Comparison of ENCODE assay signal across 8 cellular contexts in genomic region chr16:58127033-58127556, GRCh38.
DNase-seq lines count a peak whose midpoint lies in the region.

No MANE protein-coding gene starts in this region.

- no peaks in the 10 kb centered on the region for H3K27me3 ChIP-seq in adipocyte (replicated peaks; ENCODE audit: control insufficient read depth, insufficient read depth, low read length)

- H3K4me3 ChIP-seq in adipocyte (ENCODE audit: low read length) = peak overlapping the region; percentile 97

- peaks cover 51% of the 10 kb centered on the region for H3K4me1 ChIP-seq in adipocyte (ENCODE audit: control insufficient read depth, insufficient read depth, low read length)

- H3K9me3 ChIP-seq in adipocyte (ENCODE audit: control insufficient read depth, low read length) = no peaks in the 10 kb centered on the region

- peak overlapping the region; percentile 93 for H3K9ac ChIP-seq in adipocyte (ENCODE audit: low read length)

- DNase-seq in activated naive CD4-positive, alpha-beta T cell treated with Interleukin-2 at 50 U/mL for 16 hours = peak; percentile 28
- DNase-seq in activated naive CD4-positive, alpha-beta T cell (lab: John Stamatoyannopoulos, UW) = no peak
- DNase-seq in MV-4-11 (lab: John Stamatoyannopoulos, UW) (peak; percentile 65), adipocyte (ENCODE audit: low read depth) (peak; percentile 58), islet precursor cell (peak; percentile 13), stromal cell of bone marrow (ENCODE audit: low read depth) (peak; percentile 75), NCI-H524 treated with DMSO at 0.1 percent for 48 hours (lab: John Stamatoyannopoulos, UW) (no peak), globus pallidus (ENCODE audit: low spot score) (no peak)

- no peaks in the 10 kb centered on the region for H3K36me3 ChIP-seq in adipocyte (ENCODE audit: control insufficient read depth, insufficient read depth, low read length, severe bottlenecking)

Comparison
In these comparisons a context has a peak if more than half of its experiments do, and no peak if none do; other contexts are left out.
1. DNase-seq: peak in activated naive CD4-positive, alpha-beta T cell treated with Interleukin-2 at 50 U/mL for 16 hours (single experiment), MV-4-11 (single experiment), adipocyte (single experiment), islet precursor cell (single experiment) and stromal cell of bone marrow (single experiment); none in activated naive CD4-positive, alpha-beta T cell (0 of 4), NCI-H524 treated with DMSO at 0.1 percent for 48 hours (single experiment) and globus pallidus (single experiment).